In the genomic region with DNA sequence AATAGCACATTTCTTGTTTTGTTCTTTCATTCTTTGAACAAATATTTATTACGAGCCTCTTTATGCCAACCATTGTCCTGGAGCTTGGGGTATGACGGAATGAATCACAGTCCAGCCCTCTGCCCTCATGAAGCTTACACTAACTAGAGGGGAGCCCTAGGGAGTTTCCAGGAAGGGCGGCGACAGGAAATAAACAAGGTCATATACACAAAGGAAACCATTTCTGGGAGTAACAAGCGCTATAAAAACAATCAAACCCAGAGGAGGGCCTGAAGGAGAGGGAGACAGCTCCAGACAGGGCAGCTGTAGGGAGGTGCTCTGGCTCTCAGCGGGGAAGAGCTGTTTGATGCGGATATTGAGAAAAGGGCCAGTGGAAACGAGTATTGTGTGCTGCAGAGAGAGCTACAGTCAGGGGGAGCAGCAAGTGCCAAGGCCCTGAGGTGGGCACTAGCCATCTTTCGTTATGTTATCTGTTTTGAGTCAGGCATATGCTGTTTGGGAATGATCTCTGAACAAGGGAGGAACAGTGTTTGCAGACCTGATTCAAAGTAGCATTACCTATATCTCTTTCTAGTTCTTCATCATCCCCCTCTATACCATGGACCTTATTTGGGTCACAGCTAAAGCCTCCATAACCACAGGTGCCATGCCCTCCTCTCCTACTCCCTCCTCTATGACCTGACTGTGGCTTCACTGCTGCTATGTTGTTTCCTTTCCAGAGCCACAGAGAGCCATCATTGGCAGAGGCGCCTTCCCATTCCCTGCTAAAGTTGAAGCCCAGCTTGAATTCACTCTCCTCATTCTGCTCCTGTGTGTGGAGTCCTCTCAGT, we compare ENCODE assay signal across 10 cellular contexts. TPM values are rescaled to one million over a fixed set of nuclear protein-coding genes. Genes with fewer than 3 reads are reported as not detected.
A peak's percentile ranks its signal among the peaks of the same experiment; 100 is the strongest.
DNase-seq lines count a peak whose midpoint lies in the region; ATAC-seq and TF ChIP-seq lines count a peak whose summit lies in the region.
"Had no signal": no experiment of that assay in that cellular context is flagged by ENCODE, and none has a peak within 500 bp of the region (broad histone marks: within the 10 kb centered on the region; RNA-seq: fewer than 3 reads in every experiment).

No MANE protein-coding gene starts in this region.

- intact Hi-C loops in activated naive CD4-positive, alpha-beta T cell treated with anti-CD3 and anti-CD28 coated beads for 36 hours (cut with micrococcal nuclease), result no loop called here

- H3K27me3 Mint-ChIP-seq in activated naive CD4-positive, alpha-beta T cell treated with anti-CD3 and anti-CD28 coated beads for 36 hours (ENCODE audit: low read depth), result no peaks in the 10 kb centered on the region

- TF ChIP-seq CTCF in cardiac fibroblast (IDR thresholded peaks at IDR 0.05; ENCODE audit: low read depth, low read length) (no peak), tibial nerve (IDR thresholded peaks at IDR 0.05) (no peak)

- peaks cover 0 to 11% (median 2%) of the 10 kb centered on the region in 4 donors for H3K4me1 ChIP-seq in tibial nerve

- H3K4me3 ChIP-seq in cardiac fibroblast (replicated peaks in 1 of 2; ENCODE audit: low read depth in 2 of 2, low read length in 2 of 2) (no peak overlapping the region), tibial nerve (no peak overlapping the region)

- peaks cover 8% of the 10 kb centered on the region for H3K4me1 Mint-ChIP-seq in activated naive CD4-positive, alpha-beta T cell treated with anti-CD3 and anti-CD28 coated beads for 36 hours (ENCODE audit: low read depth)

- no peak for TF ChIP-seq POLR2A in tibial nerve (IDR thresholded peaks at IDR 0.05)

- H3K9me3 ChIP-seq in tibial nerve, result no peaks in the 10 kb centered on the region

- H3K36me3 Mint-ChIP-seq in activated naive CD4-positive, alpha-beta T cell treated with anti-CD3 and anti-CD28 coated beads for 36 hours (ENCODE audit: low read depth), result no peaks in the 10 kb centered on the region
- no peaks in the 10 kb centered on the region for H3K36me3 Mint-ChIP-seq in activated naive CD4-positive, alpha-beta T cell treated with anti-CD3 and anti-CD28 coated beads, Interleukin-2, amount 50 U/mL, for 72 hours

- WGBS in tibial nerve, 2 donors, result 46% methylated on average over 10 of the region's 10 CpGs

- peak overlapping the region in 3 of 4 donors; percentile 3 to 55 (median 37) for H3K27ac ChIP-seq in tibial nerve

- H3K27ac Mint-ChIP-seq in activated naive CD4-positive, alpha-beta T cell treated with anti-CD3 and anti-CD28 coated beads for 36 hours, result peak overlapping the region; percentile 20
- peak overlapping the region in 1 of 2 donors; percentile 14 for H3K27ac Mint-ChIP-seq in activated naive CD4-positive, alpha-beta T cell treated with anti-CD3 and anti-CD28 coated beads, Interleukin-2, amount 50 U/mL, for 72 hours

- no peaks in the 10 kb centered on the region for H3K9me3 Mint-ChIP-seq in activated naive CD4-positive, alpha-beta T cell treated with anti-CD3 and anti-CD28 coated beads for 36 hours
- no peaks in the 10 kb centered on the region for H3K9me3 Mint-ChIP-seq in activated naive CD4-positive, alpha-beta T cell treated with anti-CD3 and anti-CD28 coated beads, Interleukin-2, amount 50 U/mL, for 72 hours

- H3K36me3 ChIP-seq in tibial nerve, result no peaks in the 10 kb centered on the region

- CTCF ChIA-PET in activated naive CD4-positive, alpha-beta T cell treated with anti-CD3 and anti-CD28 coated beads for 36 hours (lab: Charles Lee), result interaction anchor here (0.6 to 2.5 kb wide), 3 partner anchors 9 to 218 kb away, joined by 3 to 5 read pairs (median 5); no protein-coding TSS in a partner anchor

- H3K27me3 ChIP-seq in tibial nerve, result no peaks in the 10 kb centered on the region

- ATAC-seq in activated naive CD4-positive, alpha-beta T cell treated with anti-CD3 and anti-CD28 coated beads, Interleukin-2, amount 50 U/mL, for 72 hours, result no peak
- ATAC-seq in HG02981 (IDR thresholded peaks at IDR 0.05; ENCODE audit: unreplicated experiment) (no peak), GM21515 (IDR thresholded peaks at IDR 0.05; ENCODE audit: unreplicated experiment) (no peak), SK-N-SH treated with all-trans-retinoic acid at 6 μM for 48 hours (no peak)

- TF ChIP-seq EP300 in tibial nerve (IDR thresholded peaks at IDR 0.05), result peak in 1 of 2 donors; percentile 33

- no peak for DNase-seq in activated naive CD4-positive, alpha-beta T cell treated with anti-CD3 and anti-CD28 coated beads for 36 hours
- DNase-seq in activated naive CD4-positive, alpha-beta T cell treated with anti-CD3 and anti-CD28 coated beads, Interleukin-2, amount 50 U/mL, for 72 hours (ENCODE audit: low spot score in 2 of 2), result no peak
- DNase-seq in cardiac fibroblast (ENCODE audit: low read depth in 2 of 2), result peak; percentile 83 to 94
- peak; percentile 20 to 97 for DNase-seq in lung microvascular endothelial cell (ENCODE audit: low read depth in 2 of 2)
- DNase-seq in tibial nerve (ENCODE audit: low spot score in 2 of 2), result no peak
- DNase-seq: EL, NCI-H510A treated with DMSO at 0.1 percent for 48 hours had no signal

- no peak overlapping the region for H3K4me3 Mint-ChIP-seq in activated naive CD4-positive, alpha-beta T cell treated with anti-CD3 and anti-CD28 coated beads for 36 hours

TF ChIP-seq in SK-N-SH treated with all-trans-retinoic acid at 6 μM for 48 hours, 23 proteins besides CTCF, POLR2A, EP300 and RAD21:
- TF ChIP-seq ISL1 (CRISPR knock-in tag; IDR thresholded peaks at IDR 0.05), result no peak
- no peak for TF ChIP-seq CSRNP3 (CRISPR knock-in tag; IDR thresholded peaks at IDR 0.05)
- TF ChIP-seq GLIS3 (CRISPR knock-in tag; IDR thresholded peaks at IDR 0.05), result no peak
- no peak for TF ChIP-seq ZNF70 (CRISPR knock-in tag; IDR thresholded peaks at IDR 0.05)

RNA-seq across cellular contexts. Expression of gene ZBTB16, which starts 15.3 kb away (rescaled TPM):
- 1 to 10 TPM; 1.5 to 2.3 TPM for total RNA-seq in activated naive CD4-positive, alpha-beta T cell treated with anti-CD3 and anti-CD28 coated beads for 36 hours
- total RNA-seq in activated naive CD4-positive, alpha-beta T cell treated with anti-CD3 and anti-CD28 coated beads, Interleukin-2, amount 50 U/mL, for 72 hours, result 1 to 10 TPM in 1 of 2 donors, under 1 TPM in 1; 0.99 to 3.1 TPM
- total RNA-seq in lung microvascular endothelial cell (10.0 and 22.0 TPM in 2 replicates), tibial nerve (100 to 1,000 TPM; 405 to 756 (median 580) TPM)

Comparison
In these comparisons a context has a peak if more than half of its experiments do, and no peak if none do; other contexts are left out.
1. DNase-seq: peak in cardiac fibroblast (2 of 2) and lung microvascular endothelial cell (2 of 2); none in activated naive CD4-positive, alpha-beta T cell treated with anti-CD3 and anti-CD28 coated beads for 36 hours (single experiment), activated naive CD4-positive, alpha-beta T cell treated with anti-CD3 and anti-CD28 coated beads, Interleukin-2, amount 50 U/mL, for 72 hours (0 of 2) and tibial nerve (0 of 2).
2. RNA of gene ZBTB16, which starts 15.3 kb away (total RNA-seq): 405 to 756 TPM in tibial nerve; 10.0 to 22.0 TPM in lung microvascular endothelial cell, 0.99 to 3.1 TPM in activated naive CD4-positive, alpha-beta T cell treated with anti-CD3 and anti-CD28 coated beads, Interleukin-2, amount 50 U/mL, for 72 hours and 1.5 to 2.3 TPM in activated naive CD4-positive, alpha-beta T cell treated with anti-CD3 and anti-CD28 coated beads for 36 hours; every median in the first group is over 10 times any median in the second.